Comparison of ENCODE assay signal across 21 cellular contexts in the genomic region with DNA sequence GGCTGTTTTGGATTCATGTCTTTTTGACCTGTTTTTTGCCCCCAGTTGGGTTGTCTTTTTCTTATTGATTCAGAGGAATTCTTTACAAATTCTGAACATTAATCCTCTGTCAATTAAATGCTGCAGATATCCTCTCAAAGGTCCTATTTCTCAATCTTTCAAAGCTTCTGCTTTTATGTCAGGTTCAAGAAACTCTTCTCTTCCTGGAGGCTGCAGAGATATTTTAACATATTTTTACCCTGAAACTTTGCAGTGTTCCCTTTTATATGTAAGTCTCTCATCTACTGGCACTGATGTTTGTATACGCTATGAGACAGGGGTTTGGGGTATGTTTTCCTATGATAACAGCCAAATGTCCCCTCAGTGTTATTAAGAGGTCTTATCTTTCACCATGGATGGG.
DNase-seq lines count a peak whose midpoint lies in the region; ATAC-seq and TF ChIP-seq lines count a peak whose summit lies in the region.
"Had no signal": no experiment of that assay in that cellular context is flagged by ENCODE, and none has a peak within 500 bp of the region (broad histone marks: within the 10 kb centered on the region; RNA-seq: fewer than 3 reads in every experiment).

No MANE protein-coding gene starts in this region.

- H3K9me3 ChIP-seq in sigmoid colon, result no peaks in the 10 kb centered on the region
- H3K9me3 ChIP-seq: esophagus squamous epithelium, tibial artery had no signal

- DNase-seq in CD1c-positive myeloid dendritic cell (ENCODE audit: extremely low spot score) (peak; percentile 59), NB4 (ENCODE audit: low read depth) (peak; percentile 61), sigmoid colon (no peak), T-helper 2 cell (no peak)
- no peak for DNase-seq in activated CD4-positive, alpha-beta T cell treated with anti-CD3 and anti-CD28 coated beads for 4 hours
- DNase-seq: activated CD4-positive, CD25-positive, alpha-beta regulatory T cell; activated T-cell treated with anti-CD3 and anti-CD28 coated beads, Interleukin-2, amount 50 U/mL, for 4 hours; DMS79 treated with DMSO at 0.1 percent for 48 hours; effector memory CD8-positive, alpha-beta T cell; esophagus squamous epithelium; HCEC 1CT; mesendoderm; naive B cell; NCI-H2171 treated with DMSO at 0.1 percent for 48 hours; NCI-H526; tibial artery had no signal

- no peak for TF ChIP-seq CTCF in NB4 (IDR thresholded peaks at IDR 0.05; ENCODE audit: low read depth, low read length)
- no peak for TF ChIP-seq CTCF in VCaP (conservative IDR thresholded peaks at IDR 0.05)
- TF ChIP-seq CTCF in sigmoid colon (IDR thresholded peaks at IDR 0.05), result no peak

- peaks cover 0 to 86% (median 73%) of the 10 kb centered on the region in 4 donors for H3K4me1 ChIP-seq in sigmoid colon

- TF ChIP-seq POLR2A in NB4 (IDR thresholded peaks at IDR 0.05; ENCODE audit: extremely low read depth, insufficient read length), result no peak
- TF ChIP-seq POLR2A in sigmoid colon (IDR thresholded peaks at IDR 0.05), result no peak

- H3K27ac ChIP-seq in VCaP, result peak overlapping the region; percentile 81
- H3K27ac ChIP-seq in sigmoid colon, result peak overlapping the region; percentile 68 to 89 (median 83)
- H3K27ac ChIP-seq: tibial artery had no signal

- no peaks in the 10 kb centered on the region for H3K36me3 ChIP-seq in sigmoid colon
- H3K36me3 ChIP-seq: tibial artery had no signal

- ATAC-seq in HG03460 (IDR thresholded peaks at IDR 0.05; ENCODE audit: unreplicated experiment) (no peak), HG02970 (IDR thresholded peaks at IDR 0.05; ENCODE audit: low FRiP score, unreplicated experiment) (no peak)
- ATAC-seq: activated T-cell treated with anti-CD3 and anti-CD28 coated beads, Interleukin-2, amount 50 U/mL, for 4 hours; effector memory CD8-positive, alpha-beta T cell; Right ventricle myocardium inferior; stimulated activated memory B cell treated with anti-CD40 and anti-IgM and Interleukin-4, amounts not matched to agents 10 μg/mL and 1 μg/mL and 100 μg/mL, for 72 hours had no signal

- no peaks in the 10 kb centered on the region for H3K27me3 ChIP-seq in sigmoid colon
- H3K27me3 ChIP-seq: esophagus squamous epithelium, tibial artery had no signal

- 85 to 95% methylated on average over 1 of the region's 1 CpG for WGBS in sigmoid colon, 2 donors

- intact Hi-C loops in sigmoid colon (cut with DNase I), result no loop called here

- TF ChIP-seq EP300 in sigmoid colon (IDR thresholded peaks at IDR 0.05), result no peak

- H3K4me3 ChIP-seq in NB4 (ENCODE audit: low read depth, low read length) (no peak overlapping the region), sigmoid colon (no peak overlapping the region)
- H3K4me3 ChIP-seq: esophagus squamous epithelium, tibial artery had no signal

Comparison
In these comparisons a context has a peak if more than half of its experiments do, and no peak if none do; other contexts are left out.
1. DNase-seq: peak in CD1c-positive myeloid dendritic cell (single experiment) and NB4 (single experiment); none in sigmoid colon (single experiment), activated CD4-positive, alpha-beta T cell treated with anti-CD3 and anti-CD28 coated beads for 4 hours (0 of 2) and T-helper 2 cell (0 of 5).